Comparison of ENCODE assay signal across 22 cellular contexts in the genomic region with DNA sequence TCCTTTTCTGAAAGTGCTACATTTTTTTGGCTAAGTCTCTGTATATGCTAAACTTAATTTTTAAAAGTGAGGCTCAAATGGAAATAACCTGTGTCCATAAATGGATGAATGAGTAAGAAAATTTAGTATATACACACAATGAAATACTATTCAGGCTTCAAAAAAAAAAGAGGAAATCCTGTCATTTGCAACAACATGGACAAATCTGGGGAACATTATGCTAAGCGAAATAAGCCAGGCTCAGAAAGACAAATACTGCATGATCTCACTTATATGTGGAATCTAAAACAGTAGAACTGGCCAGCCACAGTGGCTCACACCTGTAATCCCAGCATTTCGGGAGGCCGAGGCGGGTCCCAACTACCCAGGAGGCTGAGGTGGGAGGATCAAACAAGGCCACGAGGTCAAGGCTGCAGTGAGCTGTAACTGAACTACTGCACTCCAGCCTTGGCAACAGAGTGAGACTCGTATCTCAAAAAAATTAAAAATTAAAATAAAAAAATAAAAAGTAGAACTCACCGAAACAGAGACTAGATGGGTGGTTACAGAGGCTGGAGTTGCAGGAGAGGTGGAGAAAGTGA. TPM values are rescaled to one million over a fixed set of nuclear protein-coding genes. Genes with fewer than 3 reads are reported as not detected.
DNase-seq lines count a peak whose midpoint lies in the region; ATAC-seq, FAIRE-seq and TF ChIP-seq lines count a peak whose summit lies in the region.
"Had no signal": no experiment of that assay in that cellular context is flagged by ENCODE, and none has a peak within 500 bp of the region (broad histone marks: within the 10 kb centered on the region; RNA-seq: fewer than 3 reads in every experiment).

No MANE protein-coding gene starts in this region.

- CTCF ChIA-PET in activated CD8-positive, alpha-beta T cell treated with anti-CD3 and anti-CD28 coated beads for 36 hours (lab: Charles Lee) = no interaction called here
- CTCF ChIA-PET in activated CD8-positive, alpha-beta T cell treated with anti-CD3 and anti-CD28 coated beads, Interleukin-2, amount 10 ng/mL, durations not matched to agents 7 days and 5 days (lab: Charles Lee) = no interaction called here
- CTCF ChIA-PET in K562 (lab: Yijun Ruan, JAX; ENCODE audit: low intra/inter-chr PET ratio) = interaction anchor here (0.6 kb wide), 1 partner anchor 12 kb away, joined by 4 read pairs; no protein-coding TSS in a partner anchor
- CTCF ChIA-PET in PC-3 (lab: Charles Lee) = no interaction called here

- H3K9me2 ChIP-seq in PC-3 (replicated peaks; ENCODE audit: low read length) = no peaks in the 10 kb centered on the region

- H3K79me2 ChIP-seq in K562 (ENCODE audit: control insufficient read depth, insufficient read depth, low read length) = peaks cover 97% of the 10 kb centered on the region
- H3K79me2 ChIP-seq in PC-3 (ENCODE audit: low read length) = peaks cover 98% of the 10 kb centered on the region

- peak overlapping the region; percentile 37 for H3K27ac Mint-ChIP-seq in activated CD8-positive, alpha-beta T cell treated with anti-CD3 and anti-CD28 coated beads for 36 hours
- H3K27ac Mint-ChIP-seq in activated CD8-positive, alpha-beta T cell treated with anti-CD3 and anti-CD28 coated beads, Interleukin-2, amount 10 ng/mL, durations not matched to agents 7 days and 5 days = no peak overlapping the region
- H3K27ac Mint-ChIP-seq in CD14-positive monocyte = peak overlapping the region in 6 of 7 donors; percentile 13 to 97 (median 76)
- H3K27ac Mint-ChIP-seq in natural killer cell = peak overlapping the region; percentile 96 to 99
- no peak overlapping the region for H3K27ac Mint-ChIP-seq in activated T-helper 1 cell treated with anti-CD3 and anti-CD28 coated beads, Interleukin-12 subunit alpha, Interleukin-12 subunit beta, Interleukin-2, Interleukin-4 antibody, amounts not matched to agents 30 ng/mL and 10 ng/mL and 1 ng/mL, durations not matched to agents 14 hours and 24 hours and 36 hours

- peaks cover 89% of the 10 kb centered on the region for H3K4me1 Mint-ChIP-seq in activated CD8-positive, alpha-beta T cell treated with anti-CD3 and anti-CD28 coated beads for 36 hours (ENCODE audit: low read depth)
- peaks cover 95% of the 10 kb centered on the region for H3K4me1 Mint-ChIP-seq in activated CD8-positive, alpha-beta T cell treated with anti-CD3 and anti-CD28 coated beads, Interleukin-2, amount 10 ng/mL, durations not matched to agents 7 days and 5 days (ENCODE audit: low read depth)
- H3K4me1 Mint-ChIP-seq in CD14-positive monocyte (peaks cover 96% of the 10 kb centered on the region), natural killer cell (peaks cover 92 to 95% of the 10 kb centered on the region in 2 donors)
- peaks cover 93% of the 10 kb centered on the region for H3K4me1 Mint-ChIP-seq in activated T-helper 1 cell treated with anti-CD3 and anti-CD28 coated beads, Interleukin-12 subunit alpha, Interleukin-12 subunit beta, Interleukin-2, Interleukin-4 antibody, amounts not matched to agents 30 ng/mL and 10 ng/mL and 1 ng/mL, durations not matched to agents 14 hours and 24 hours and 36 hours (ENCODE audit: low read depth)

- H3K36me3 Mint-ChIP-seq in activated CD8-positive, alpha-beta T cell treated with anti-CD3 and anti-CD28 coated beads for 36 hours (ENCODE audit: low read depth) = peaks cover 44% of the 10 kb centered on the region
- H3K36me3 Mint-ChIP-seq in activated CD8-positive, alpha-beta T cell treated with anti-CD3 and anti-CD28 coated beads, Interleukin-2, amount 10 ng/mL, durations not matched to agents 7 days and 5 days (ENCODE audit: low read depth) = peaks cover 45% of the 10 kb centered on the region
- H3K36me3 Mint-ChIP-seq in CD14-positive monocyte (peaks cover 32 to 42% of the 10 kb centered on the region in 2 donors), natural killer cell (no peaks in the 10 kb centered on the region)
- H3K36me3 Mint-ChIP-seq in activated T-helper 1 cell treated with anti-CD3 and anti-CD28 coated beads, Interleukin-12 subunit alpha, Interleukin-12 subunit beta, Interleukin-2, Interleukin-4 antibody, amounts not matched to agents 30 ng/mL and 10 ng/mL and 1 ng/mL, durations not matched to agents 14 hours and 24 hours and 36 hours (ENCODE audit: low read depth) = peaks cover 13% of the 10 kb centered on the region

- H2AFZ ChIP-seq in K562 (ENCODE audit: low read depth, low read length) = no peak overlapping the region
- H2AFZ ChIP-seq in PC-3 (ENCODE audit: low read length) = no peak overlapping the region

- no peak overlapping the region for H3K4me3 Mint-ChIP-seq in activated CD8-positive, alpha-beta T cell treated with anti-CD3 and anti-CD28 coated beads for 36 hours
- no peak overlapping the region for H3K4me3 Mint-ChIP-seq in activated CD8-positive, alpha-beta T cell treated with anti-CD3 and anti-CD28 coated beads, Interleukin-2, amount 10 ng/mL, durations not matched to agents 7 days and 5 days
- H3K4me3 Mint-ChIP-seq in CD14-positive monocyte (no peak overlapping the region), natural killer cell (peak overlapping the region; percentile 55)
- no peak overlapping the region for H3K4me3 Mint-ChIP-seq in activated T-helper 1 cell treated with anti-CD3 and anti-CD28 coated beads, Interleukin-12 subunit alpha, Interleukin-12 subunit beta, Interleukin-2, Interleukin-4 antibody, amounts not matched to agents 30 ng/mL and 10 ng/mL and 1 ng/mL, durations not matched to agents 14 hours and 24 hours and 36 hours
- H3K4me3 Mint-ChIP-seq: T-helper 1 cell treated with Interleukin-12 subunit alpha and Interleukin-12 subunit beta and Interleukin-4 antibody, amounts not matched to agents 30 μg/mL and 1 μg/mL, for 36 hours had no signal

- peaks cover 64 to 80% of the 10 kb centered on the region in 2 experiments for H3K4me1 ChIP-seq in K562 (replicated peaks in 1 of 2; ENCODE audit: control insufficient read depth in 2 of 2, insufficient read depth in 2 of 2, low read length in 2 of 2)
- peaks cover 33% of the 10 kb centered on the region for H3K4me1 ChIP-seq in PC-3 (ENCODE audit: insufficient read depth, low read length)

- no peaks in the 10 kb centered on the region for H3F3A ChIP-seq in PC-3 (ENCODE audit: low read length, unreplicated experiment)

- H3K9me3 ChIP-seq in K562 (replicated peaks; ENCODE audit: control insufficient read depth, insufficient read depth, low read depth, low read length) (no peaks in the 10 kb centered on the region), PC-3 (ENCODE audit: low read length) (no peaks in the 10 kb centered on the region)
- H3K9me3 ChIP-seq: SJSA1, uterus had no signal

- no peak overlapping the region for H3K4me2 ChIP-seq in K562 (ENCODE audit: insufficient read depth, low read length)
- H3K4me2 ChIP-seq in PC-3 (ENCODE audit: low read length) = no peak overlapping the region
- H3K4me2 ChIP-seq: smooth muscle cell had no signal

- no peaks in the 10 kb centered on the region for H3K9me3 Mint-ChIP-seq in activated CD8-positive, alpha-beta T cell treated with anti-CD3 and anti-CD28 coated beads for 36 hours
- no peaks in the 10 kb centered on the region for H3K9me3 Mint-ChIP-seq in activated CD8-positive, alpha-beta T cell treated with anti-CD3 and anti-CD28 coated beads, Interleukin-2, amount 10 ng/mL, durations not matched to agents 7 days and 5 days (ENCODE audit: insufficient read depth)
- H3K9me3 Mint-ChIP-seq in CD14-positive monocyte (peaks cover 0 to 2% (median 0%) of the 10 kb centered on the region in 7 donors), natural killer cell (no peaks in the 10 kb centered on the region)
- no peaks in the 10 kb centered on the region for H3K9me3 Mint-ChIP-seq in activated T-helper 1 cell treated with anti-CD3 and anti-CD28 coated beads, Interleukin-12 subunit alpha, Interleukin-12 subunit beta, Interleukin-2, Interleukin-4 antibody, amounts not matched to agents 30 ng/mL and 10 ng/mL and 1 ng/mL, durations not matched to agents 14 hours and 24 hours and 36 hours
- H3K9me3 Mint-ChIP-seq: T-helper 1 cell treated with Interleukin-12 subunit alpha and Interleukin-12 subunit beta and Interleukin-4 antibody, amounts not matched to agents 30 μg/mL and 1 μg/mL, for 36 hours had no signal

- no peak overlapping the region for H3K9ac ChIP-seq in K562 (ENCODE audit: insufficient read depth in 1 of 2, low read depth in 2 of 2, low read length in 2 of 2)
- H3K9ac ChIP-seq in PC-3 (ENCODE audit: low read length) = no peak overlapping the region

- H3K27me3 Mint-ChIP-seq in activated CD8-positive, alpha-beta T cell treated with anti-CD3 and anti-CD28 coated beads for 36 hours = no peaks in the 10 kb centered on the region
- no peaks in the 10 kb centered on the region for H3K27me3 Mint-ChIP-seq in activated CD8-positive, alpha-beta T cell treated with anti-CD3 and anti-CD28 coated beads, Interleukin-2, amount 10 ng/mL, durations not matched to agents 7 days and 5 days (ENCODE audit: low read depth)
- H3K27me3 Mint-ChIP-seq in CD14-positive monocyte (ENCODE audit: low read depth in 3 of 3) (no peaks in the 10 kb centered on the region), natural killer cell (ENCODE audit: low read depth in 2 of 2) (no peaks in the 10 kb centered on the region)
- no peaks in the 10 kb centered on the region for H3K27me3 Mint-ChIP-seq in activated T-helper 1 cell treated with anti-CD3 and anti-CD28 coated beads, Interleukin-12 subunit alpha, Interleukin-12 subunit beta, Interleukin-2, Interleukin-4 antibody, amounts not matched to agents 30 ng/mL and 10 ng/mL and 1 ng/mL, durations not matched to agents 14 hours and 24 hours and 36 hours (ENCODE audit: insufficient read depth)
- H3K27me3 Mint-ChIP-seq: progenitor cell of endocrine pancreas had no signal

- WGBS in K562 (ENCODE audit: insufficient coverage, low coverage, missing lambda C conversion rate) = 71% methylated on average over 7 of the region's 7 CpGs

- no peak for TF ChIP-seq EP300 in K562 (IDR thresholded peaks at IDR 0.05; ENCODE audit: low read length)

- H3K27me3 ChIP-seq in K562 (ENCODE audit: control insufficient read depth in 2 of 2, insufficient read depth in 2 of 2, low read length in 2 of 2) (no peaks in the 10 kb centered on the region), PC-3 (ENCODE audit: low read length) (no peaks in the 10 kb centered on the region)
- H3K27me3 ChIP-seq: SJSA1, uterus had no signal

- H3K9me1 ChIP-seq in K562 (ENCODE audit: control insufficient read depth, insufficient read depth, low read length) = peaks cover 29% of the 10 kb centered on the region

- no peak for TF ChIP-seq CTCF in activated CD8-positive, alpha-beta T cell treated with anti-CD3 and anti-CD28 coated beads for 36 hours (IDR thresholded peaks at IDR 0.05)
- TF ChIP-seq CTCF in CD14-positive monocyte (IDR thresholded peaks at IDR 0.05) (no peak), K562 (IDR thresholded peaks at IDR 0.05 in 2 of 3, conservative IDR thresholded peaks at IDR 0.05 in 1 of 3; ENCODE audit: insufficient read depth in 2 of 3, low read depth in 1 of 3, low read length in 3 of 3) (no peak), natural killer cell (IDR thresholded peaks at IDR 0.05) (no peak), PC-3 (conservative IDR thresholded peaks at IDR 0.05; ENCODE audit: low read depth, low read length) (no peak)

- in situ Hi-C loops in K562 (cut with MboI) = no loop called here

- DNase-seq in activated CD8-positive, alpha-beta T cell treated with anti-CD3 and anti-CD28 coated beads for 36 hours = no peak
- no peak for DNase-seq in activated CD8-positive, alpha-beta T cell treated with anti-CD3 and anti-CD28 coated beads, Interleukin-2, amount 10 ng/mL, durations not matched to agents 7 days and 5 days
- no peak for DNase-seq in CD14-positive monocyte (ENCODE audit: low spot score)
- DNase-seq in K562 (ENCODE audit: extremely low read depth in 1 of 4, low spot score in 3 of 4) = no peak
- DNase-seq in natural killer cell = no peak
- no peak for DNase-seq in PC-3
- DNase-seq in central memory CD4-positive, alpha-beta T cell = no peak
- no peak for DNase-seq in activated T-helper 1 cell treated with anti-CD3 and anti-CD28 coated beads, Interleukin-12 subunit alpha, Interleukin-12 subunit beta, Interleukin-2, Interleukin-4 antibody, amounts not matched to agents 30 ng/mL and 10 ng/mL and 1 ng/mL, durations not matched to agents 14 hours and 24 hours and 36 hours (ENCODE audit: low spot score)
- DNase-seq: activated effector memory CD4-positive, alpha-beta T cell treated with anti-CD3 and anti-CD28 coated beads, Interleukin-2, amount 50 U/mL, for 16 hours; DMS53; NCI-H146; NCI-H748 treated with DMSO at 0.1 percent for 48 hours; stimulated activated CD4-positive, alpha-beta T cell treated with anti-CD3 and anti-CD28 coated beads, Interleukin-4, amount 100 ng/mL, for 24 hours; substantia nigra; uterus; WERI-Rb-1 had no signal

- TF ChIP-seq POLR2A in K562 (conservative IDR thresholded peaks at IDR 0.05) = no peak

- ATAC-seq in activated CD8-positive, alpha-beta T cell treated with anti-CD3 and anti-CD28 coated beads for 36 hours = no peak
- no peak for ATAC-seq in activated CD8-positive, alpha-beta T cell treated with anti-CD3 and anti-CD28 coated beads, Interleukin-2, amount 10 ng/mL, durations not matched to agents 7 days and 5 days
- ATAC-seq in K562 = no peak
- ATAC-seq in natural killer cell = no peak
- no peak for ATAC-seq in PC-3
- ATAC-seq: HCT116 had no signal

- POLR2A ChIA-PET in activated CD8-positive, alpha-beta T cell treated with anti-CD3 and anti-CD28 coated beads for 36 hours (lab: Charles Lee) = interaction anchor here (0.6 to 1.2 kb wide), 3 partner anchors 29 to 55 kb away, joined by 3 to 4 read pairs (median 4); partner anchors contain the start of gene NBEAL2
- POLR2A ChIA-PET in activated CD8-positive, alpha-beta T cell treated with anti-CD3 and anti-CD28 coated beads, Interleukin-2, amount 10 ng/mL, durations not matched to agents 7 days and 5 days (lab: Charles Lee) = interaction anchor here (0.7 to 1.4 kb wide), 2 partner anchors 13 to 27 kb away, joined by 3 to 5 read pairs; no protein-coding TSS in a partner anchor
- POLR2A ChIA-PET in K562 (lab: Yijun Ruan, JAX) (interaction anchor here (0.6 to 4.3 kb wide), 5 partner anchors 14 to 1020 kb away, joined by 3 to 22 read pairs (median 3); partner anchors contain the start of gene CCDC12), PC-3 (lab: Charles Lee; ENCODE audit: unreplicated experiment) (no interaction called here)

- no peak overlapping the region for H3K4me3 ChIP-seq in K562
- H3K4me3 ChIP-seq in PC-3 (ENCODE audit: low read length) = no peak overlapping the region
- H3K4me3 ChIP-seq: SJSA1, smooth muscle cell, uterus had no signal

- no TSS peak for BruUV-seq in K562 (replicated peaks; lab: Mats Ljungman, UMichigan)
- no TSS peak for BruUV-seq in PC-3 (replicated peaks; lab: Mats Ljungman, UMichigan)

- H4K20me1 ChIP-seq in K562 (replicated peaks; ENCODE audit: control insufficient read depth, insufficient read depth, low read length) (peaks cover 76% of the 10 kb centered on the region), PC-3 (ENCODE audit: low read length) (peaks cover 86% of the 10 kb centered on the region)

- peaks cover 42% of the 10 kb centered on the region for H3K36me3 ChIP-seq in K562 (ENCODE audit: control insufficient read depth, insufficient read depth, low read length)
- peaks cover 16% of the 10 kb centered on the region for H3K36me3 ChIP-seq in PC-3 (ENCODE audit: low read depth, low read length)
- H3K36me3 ChIP-seq: uterus had no signal

- intact Hi-C loops in activated CD8-positive, alpha-beta T cell treated with anti-CD3 and anti-CD28 coated beads for 36 hours (cut with micrococcal nuclease) = no loop called here
- intact Hi-C loops in CD14-positive monocyte (cut with micrococcal nuclease) = loop anchor here in 1 of 2 donors (5.0 to 10.0 kb wide), 2 partner anchors 37 to 546 kb away; partner anchors contain the start of genes CCR5AS and CCRL2
- intact Hi-C loops in K562 (cut with micrococcal nuclease) = no loop called here
- intact Hi-C loops in natural killer cell (cut with micrococcal nuclease) = no loop called here
- intact Hi-C loops in PC-3 (cut with micrococcal nuclease) = no loop called here
- intact Hi-C loops in activated T-helper 1 cell treated with anti-CD3 and anti-CD28 coated beads, Interleukin-12 subunit alpha, Interleukin-12 subunit beta, Interleukin-2, Interleukin-4 antibody, amounts not matched to agents 30 ng/mL and 10 ng/mL and 1 ng/mL, durations not matched to agents 14 hours and 24 hours and 36 hours (cut with micrococcal nuclease) = no loop called here

- no peak for FAIRE-seq in K562 (lab: Jason Lieb, UNC)
- FAIRE-seq: endometrium had no signal

- TF ChIP-seq RAD21 in K562 (CRISPR knock-in tag; conservative IDR thresholded peaks at IDR 0.05 in 1 of 2, IDR thresholded peaks at IDR 0.05 in 1 of 2) = no peak

- H3K27ac ChIP-seq in K562 (ENCODE audit: extremely low read depth, low read depth, low read length) = no peak overlapping the region
- no peak overlapping the region for H3K27ac ChIP-seq in PC-3 (ENCODE audit: low read length)
- H3K27ac ChIP-seq: SJSA1, uterus, WERI-Rb-1 had no signal

RNA-seq across cellular contexts. Expression of gene CCDC12, which starts 25.8 kb away (rescaled TPM):
- total RNA-seq in activated CD8-positive, alpha-beta T cell treated with anti-CD3 and anti-CD28 coated beads for 36 hours = 10 to 100 TPM; 51.2 to 51.6 TPM
- 10 to 100 TPM; 59.4 to 62.2 TPM for total RNA-seq in activated CD8-positive, alpha-beta T cell treated with anti-CD3 and anti-CD28 coated beads, Interleukin-2, amount 10 ng/mL, durations not matched to agents 7 days and 5 days
- 10 to 100 TPM; 50.1 to 55.8 TPM for polyA plus RNA-seq in CD14-positive monocyte
- total RNA-seq in K562 (2011; cell fraction: chromatin; rRNA removed; ENCODE audit: low replicate concordance) = 140 and 232 TPM in 2 replicates
- 143 and 148 TPM in 2 replicates for total RNA-seq in K562 (2011; cell fraction: nucleolus; rRNA removed)
- total RNA-seq in K562 (2011; cell fraction: nucleoplasm; rRNA removed) = 188 and 262 TPM in 2 replicates
- total RNA-seq in K562 (2014; rRNA removed) = 99.0 and 101 TPM in 2 replicates
- 44.4 and 63.0 TPM in 2 replicates for total RNA-seq in K562 (2014; rRNA removed; fragmentation: Illumina TruSeq; extraction: Trizol)
- total RNA-seq in K562 (2015; rRNA removed; fragmentation: Illumina TruSeq; extraction: Trizol) = 104 and 115 TPM in 2 replicates
- 75.2 and 86.9 TPM in 2 replicates for total RNA-seq in K562 (2021)
- polyA plus RNA-seq in K562 (2011; rRNA removed) = 47.8 and 54.0 TPM in 2 replicates
- polyA plus RNA-seq in K562 (2011; cell fraction: cytosol; rRNA removed) = 53.0 and 53.5 TPM in 2 replicates
- polyA plus RNA-seq in K562 (2011; cell fraction: nucleus; rRNA removed) = 82.0 and 85.3 TPM in 2 replicates
- 77.1 and 114 TPM in 2 replicates for polyA plus RNA-seq in K562 (2012)
- polyA plus RNA-seq in K562 (2014; fragmentation: Illumina TruSeq; extraction: Trizol) = 105 and 127 TPM in 2 replicates
- polyA plus RNA-seq in K562 (2014; fragmentation: Nextera tagmentation; extraction: Ambion mirVana) = 10 to 100 TPM in 1 of 2 experiments, 1 to 10 TPM in 1; 8.9 to 20.9 TPM
- polyA plus RNA-seq in K562 (2014; rRNA removed) = 100 and 201 TPM in 2 replicates
- polyA minus RNA-seq in K562 (2011; rRNA and poly(A)+ RNA removed) = 50.3 and 53.4 TPM in 2 replicates
- polyA minus RNA-seq in K562 (2011; cell fraction: cytosol; rRNA and poly(A)+ RNA removed) = 17.4 and 21.1 TPM in 2 replicates
- 81.3 and 87.3 TPM in 2 replicates for polyA minus RNA-seq in K562 (2011; cell fraction: nucleus; rRNA and poly(A)+ RNA removed)
- 100 to 1,000 TPM; 104 to 114 (median 111) TPM for total RNA-seq in natural killer cell
- total RNA-seq in PC-3 (2014; rRNA removed) = 44.2 and 67.8 TPM in 2 replicates
- 68.7 and 69.1 TPM in 2 replicates for total RNA-seq in activated T-helper 1 cell treated with anti-CD3 and anti-CD28 coated beads, Interleukin-12 subunit alpha, Interleukin-12 subunit beta, Interleukin-2, Interleukin-4 antibody, amounts not matched to agents 30 ng/mL and 10 ng/mL and 1 ng/mL, durations not matched to agents 14 hours and 24 hours and 36 hours

RNA-seq across cellular contexts. Expression of gene NBEAL2, which starts 28.7 kb away (rescaled TPM):
- total RNA-seq in activated CD8-positive, alpha-beta T cell treated with anti-CD3 and anti-CD28 coated beads for 36 hours = 10 to 100 TPM; 58.9 to 63.7 TPM
- total RNA-seq in activated CD8-positive, alpha-beta T cell treated with anti-CD3 and anti-CD28 coated beads, Interleukin-2, amount 10 ng/mL, durations not matched to agents 7 days and 5 days = 100 to 1,000 TPM; 206 to 212 TPM
- 10 to 100 TPM; 10.4 to 17.3 TPM for polyA plus RNA-seq in CD14-positive monocyte
- 322 and 1,090 TPM in 2 replicates for total RNA-seq in K562 (2011; cell fraction: chromatin; rRNA removed; ENCODE audit: low replicate concordance)
- total RNA-seq in K562 (2011; cell fraction: nucleolus; rRNA removed) = 555 and 597 TPM in 2 replicates
- 365 and 370 TPM in 2 replicates for total RNA-seq in K562 (2011; cell fraction: nucleoplasm; rRNA removed)
- 41.3 and 45.2 TPM in 2 replicates for total RNA-seq in K562 (2014; rRNA removed)
- total RNA-seq in K562 (2014; rRNA removed; fragmentation: Illumina TruSeq; extraction: Trizol) = 12.3 and 16.0 TPM in 2 replicates
- total RNA-seq in K562 (2015; rRNA removed; fragmentation: Illumina TruSeq; extraction: Trizol) = 23.7 and 23.9 TPM in 2 replicates
- total RNA-seq in K562 (2021) = 89.3 and 114 TPM in 2 replicates
- 29.6 and 50.4 TPM in 2 replicates for polyA plus RNA-seq in K562 (2011; rRNA removed)
- polyA plus RNA-seq in K562 (2011; cell fraction: cytosol; rRNA removed) = 25.6 and 45.5 TPM in 2 replicates
- polyA plus RNA-seq in K562 (2011; cell fraction: nucleus; rRNA removed) = 557 and 843 TPM in 2 replicates
- 66.4 and 174 TPM in 2 replicates for polyA plus RNA-seq in K562 (2012)
- polyA plus RNA-seq in K562 (2014; fragmentation: Illumina TruSeq; extraction: Trizol) = 46.4 and 62.1 TPM in 2 replicates
- polyA plus RNA-seq in K562 (2014; fragmentation: Nextera tagmentation; extraction: Ambion mirVana) = under 1 TPM; 0.06 to 0.24 TPM
- polyA plus RNA-seq in K562 (2014; rRNA removed) = 67.5 and 85.5 TPM in 2 replicates
- 8.6 and 16.8 TPM in 2 replicates for polyA minus RNA-seq in K562 (2011; rRNA and poly(A)+ RNA removed)
- polyA minus RNA-seq in K562 (2011; cell fraction: cytosol; rRNA and poly(A)+ RNA removed) = 23.5 and 26.4 TPM in 2 replicates
- 104 and 118 TPM in 2 replicates for polyA minus RNA-seq in K562 (2011; cell fraction: nucleus; rRNA and poly(A)+ RNA removed)
- total RNA-seq in natural killer cell = 100 to 1,000 TPM; 453 to 536 (median 532) TPM
- total RNA-seq in PC-3 (2014; rRNA removed) = 50.7 and 77.2 TPM in 2 replicates
- total RNA-seq in activated T-helper 1 cell treated with anti-CD3 and anti-CD28 coated beads, Interleukin-12 subunit alpha, Interleukin-12 subunit beta, Interleukin-2, Interleukin-4 antibody, amounts not matched to agents 30 ng/mL and 10 ng/mL and 1 ng/mL, durations not matched to agents 14 hours and 24 hours and 36 hours = 118 and 119 TPM in 2 replicates

Comparison
In these comparisons a context has a peak if more than half of its experiments do, and no peak if none do; other contexts are left out.
1. H3K27ac Mint-ChIP-seq: peak in activated CD8-positive, alpha-beta T cell treated with anti-CD3 and anti-CD28 coated beads for 36 hours (single experiment), CD14-positive monocyte (6 of 7) and natural killer cell (2 of 2); none in activated CD8-positive, alpha-beta T cell treated with anti-CD3 and anti-CD28 coated beads, Interleukin-2, amount 10 ng/mL, durations not matched to agents 7 days and 5 days (single experiment) and activated T-helper 1 cell treated with anti-CD3 and anti-CD28 coated beads, Interleukin-12 subunit alpha, Interleukin-12 subunit beta, Interleukin-2, Interleukin-4 antibody, amounts not matched to agents 30 ng/mL and 10 ng/mL and 1 ng/mL, durations not matched to agents 14 hours and 24 hours and 36 hours (single experiment).